ENCODE assay signal across 10 cellular contexts in the genomic region with DNA sequence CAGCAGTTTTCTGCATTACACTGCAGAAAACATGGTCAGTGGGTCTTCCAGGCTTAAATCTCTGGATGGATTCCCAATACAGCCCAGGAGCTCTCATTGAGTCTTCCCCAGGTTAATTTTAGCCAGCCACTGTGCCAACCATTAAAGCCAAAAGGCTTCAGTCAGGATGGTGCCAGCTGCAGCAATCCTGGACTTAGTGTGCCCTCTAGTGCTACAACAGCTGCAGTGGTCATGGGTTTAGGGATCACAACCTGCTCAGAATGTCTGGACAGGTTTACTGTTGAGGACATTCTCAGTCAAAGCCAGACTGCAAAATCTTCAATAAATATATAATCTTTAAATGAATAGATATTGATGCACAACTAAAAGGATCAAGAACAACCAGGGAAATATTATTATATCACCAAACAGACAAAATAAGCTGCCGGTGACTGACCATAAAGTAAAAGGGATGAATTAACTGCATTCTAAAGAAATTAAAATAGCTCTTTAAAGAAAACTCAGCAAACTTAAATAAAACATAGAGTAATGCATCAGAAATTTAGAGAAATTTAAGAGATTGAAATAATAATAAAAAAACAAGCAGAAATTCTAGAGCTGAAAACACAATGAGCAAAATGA.
DNase-seq lines count a peak whose midpoint lies in the region; ATAC-seq and TF ChIP-seq lines count a peak whose summit lies in the region.
"Had no signal": no experiment of that assay in that cellular context is flagged by ENCODE, and none has a peak within 500 bp of the region (broad histone marks: within the 10 kb centered on the region; RNA-seq: fewer than 3 reads in every experiment).

No MANE protein-coding gene starts in this region.

- DNase-seq in COLO829 (ENCODE audit: low spot score) (peak; percentile 59), PC-9 (peak in 1 of 2 experiments; percentile 43), fibroblast of peridontal ligament (ENCODE audit: extremely low read depth) (peak; percentile 71), smooth muscle cell of the brain vasculature (ENCODE audit: low read depth, low spot score) (peak; percentile 17)
- DNase-seq in effector memory CD8-positive, alpha-beta T cell = no peak

- H3K4me1 Mint-ChIP-seq in effector memory CD8-positive, alpha-beta T cell (ENCODE audit: low read depth in 2 of 2) = no peaks in the 10 kb centered on the region

- H3K4me2 ChIP-seq in PC-9 = no peak overlapping the region

- intact Hi-C loops in PC-9 (cut with micrococcal nuclease; ENCODE audit: unreplicated experiment) = loop anchor here (1.0 to 10.0 kb wide), 5 partner anchors 92 to 1057 kb away; no protein-coding TSS in a partner anchor

- H3K36me3 ChIP-seq in PC-9 (ENCODE audit: low read depth) = no peaks in the 10 kb centered on the region

- H4K20me1 ChIP-seq in PC-9 (ENCODE audit: insufficient read depth) = no peaks in the 10 kb centered on the region

- POLR2A ChIA-PET in PC-9 (lab: Charles Lee; ENCODE audit: unreplicated experiment) = interaction anchor here (0.6 kb wide), 1 partner anchor 1482 kb away, joined by 3 read pairs; a partner anchor contains a TSS

- H3K27me3 ChIP-seq in PC-9 (ENCODE audit: insufficient read depth, low read depth) = no peaks in the 10 kb centered on the region

- no peak overlapping the region for H3K27ac Mint-ChIP-seq in effector memory CD8-positive, alpha-beta T cell

- no peak overlapping the region for H2AFZ ChIP-seq in PC-9

- H3K79me2 ChIP-seq in PC-9 (ENCODE audit: low read depth) = no peaks in the 10 kb centered on the region

- no peaks in the 10 kb centered on the region for H3K4me1 ChIP-seq in PC-9 (replicated peaks; ENCODE audit: insufficient read depth)

- no peak overlapping the region for H3K27ac ChIP-seq in PC-9

- no peaks in the 10 kb centered on the region for H3K9me3 ChIP-seq in PC-9 (ENCODE audit: insufficient read depth, low read depth)

- no peaks in the 10 kb centered on the region for H3F3A ChIP-seq in PC-9 (ENCODE audit: insufficient read depth, low read depth)

- CTCF ChIA-PET in PC-9 (lab: Charles Lee) = interaction anchor here (0.6 to 0.7 kb wide), 3 partner anchors 271 to 1038 kb away, joined by 3 read pairs; no protein-coding TSS in a partner anchor

- H3K36me3 Mint-ChIP-seq in effector memory CD8-positive, alpha-beta T cell (ENCODE audit: insufficient read depth) = no peaks in the 10 kb centered on the region

- no peaks in the 10 kb centered on the region for H3K9me2 ChIP-seq in PC-9 (ENCODE audit: insufficient read depth)

- ATAC-seq in GM19035 (IDR thresholded peaks at IDR 0.05; ENCODE audit: unreplicated experiment) (peak; percentile 67), HG03565 (IDR thresholded peaks at IDR 0.05; ENCODE audit: unreplicated experiment) (peak; percentile 85), HG03097 (IDR thresholded peaks at IDR 0.05; ENCODE audit: low FRiP score, unreplicated experiment) (no peak)
- ATAC-seq in effector memory CD8-positive, alpha-beta T cell (replicated peaks) = no peak
- ATAC-seq: K562 had no signal

- H3K4me3 Mint-ChIP-seq in effector memory CD8-positive, alpha-beta T cell = no peak overlapping the region

- H3K27me3 Mint-ChIP-seq in effector memory CD8-positive, alpha-beta T cell = no peaks in the 10 kb centered on the region

- no TSS peak for BruUV-seq in PC-9 (replicated peaks; lab: Mats Ljungman, UMichigan)

- peak; percentile 66 for TF ChIP-seq CTCF in PC-9 (conservative IDR thresholded peaks at IDR 0.05)

- no peak overlapping the region for H3K4me3 ChIP-seq in PC-9
- H3K4me3 ChIP-seq: K562, lung had no signal

- no peaks in the 10 kb centered on the region for H3K9me3 Mint-ChIP-seq in effector memory CD8-positive, alpha-beta T cell

Comparison
In these comparisons a context has a peak if more than half of its experiments do, and no peak if none do; other contexts are left out.
1. DNase-seq: peak in COLO829 (single experiment), fibroblast of peridontal ligament (single experiment) and smooth muscle cell of the brain vasculature (single experiment); none in effector memory CD8-positive, alpha-beta T cell (0 of 3).
2. ATAC-seq: peak in GM19035 (single experiment) and HG03565 (single experiment); none in HG03097 (single experiment) and effector memory CD8-positive, alpha-beta T cell (single experiment).